In genomic region chr10:63268139-63268797, GRCh38 we compare ENCODE assay signal across 1 cellular context.
TF ChIP-seq lines count a peak whose summit lies in the region.

No MANE protein-coding gene starts in this region.

TF ChIP-seq in IMR-90, 13 proteins besides CTCF, POLR2A, EP300 and RAD21 (continued from another document):
- TF ChIP-seq FOS (IDR thresholded peaks at IDR 0.05; ENCODE audit: low read depth, low read length) (no peak), CEBPB (IDR thresholded peaks at IDR 0.05; ENCODE audit: low read depth, low read length) (no peak)
TF ChIP-seq in IMR-90: peak in this region for 1.
